ENCODE assay signal across 23 cellular contexts in genomic region chr6:5753187-5753586, GRCh38.
"Had no signal": no experiment of that assay in that cellular context is flagged by ENCODE, and none has a peak within 500 bp of the region (broad histone marks: within the 10 kb centered on the region; RNA-seq: fewer than 3 reads in every experiment).

No MANE protein-coding gene starts in this region.

- H3K4me3 ChIP-seq: breast epithelium, K562 had no signal

- H3K27me3 ChIP-seq: breast epithelium had no signal

- ATAC-seq: activated T-cell treated with anti-CD3 and anti-CD28 coated beads, Interleukin-2, amount 50 U/mL, for 4 hours; PC-3; T-helper 17 cell had no signal

- H3K27ac ChIP-seq: breast epithelium had no signal

- H3K36me3 ChIP-seq: breast epithelium had no signal

- DNase-seq: activated CD4-positive, alpha-beta memory T cell treated with anti-CD3 and anti-CD28 coated beads for 36 hours; activated CD4-positive, alpha-beta T cell treated with anti-CD3 and anti-CD28 coated beads, Interleukin-2, amount 10 ng/mL, durations not matched to agents 7 days and 5 days; activated CD4-positive, CD25-positive, alpha-beta regulatory T cell; activated CD8-positive, alpha-beta memory T cell treated with anti-CD3 and anti-CD28 coated beads for 24 hours; activated effector memory CD4-positive, alpha-beta T cell treated with anti-CD3 and anti-CD28 coated beads, Interleukin-2, amount 50 U/mL, for 16 hours; activated naive CD4-positive, alpha-beta T cell treated with anti-CD3 and anti-CD28 coated beads for 36 hours; activated T-cell treated with anti-CD3 and anti-CD28 coated beads, Interleukin-2, amount 50 U/mL, for 4 hours; Kasumi-1; NCI-H1105 treated with DMSO at 0.1 percent for 48 hours; NCI-H1436 treated with DMSO at 0.1 percent for 48 hours; NCI-H187; NCI-H2081; NCI-H510A treated with DMSO at 0.1 percent for 48 hours; NCI-H69; NK-92 treated with Interleukin-12 subunit alpha and Interleukin-12 subunit beta, amount 100 ng/mL, for 24 hours; PC-3; SIG-M5; T-helper 17 cell; T-helper 9 cell had no signal

- FAIRE-seq: K562, RCC 7860, TTC549 had no signal

- H3K4me1 ChIP-seq: breast epithelium had no signal
